In the genomic region with DNA sequence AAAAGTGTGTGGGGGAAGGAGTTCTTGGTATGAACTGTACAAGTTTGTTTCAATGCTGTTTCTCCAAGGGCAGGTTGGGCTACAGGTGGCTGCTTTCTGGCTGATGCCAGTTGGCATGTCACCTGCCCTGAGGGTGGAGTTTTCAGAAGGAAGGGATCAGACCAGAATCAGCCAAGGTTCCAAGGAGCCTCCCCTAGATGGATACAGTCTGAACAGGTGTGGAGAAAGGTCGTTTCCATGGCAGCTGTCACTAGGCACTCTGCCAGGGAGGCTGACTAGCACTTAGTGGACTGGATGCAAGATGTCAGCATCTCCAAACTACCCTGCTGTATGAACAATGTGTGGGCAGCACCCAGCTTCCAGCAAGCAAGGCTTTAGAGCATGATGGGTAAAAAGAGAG, we compare ENCODE assay signal across 17 cellular contexts.
DNase-seq lines count a peak whose midpoint lies in the region; ATAC-seq and TF ChIP-seq lines count a peak whose summit lies in the region.
"Had no signal": no experiment of that assay in that cellular context is flagged by ENCODE, and none has a peak within 500 bp of the region (broad histone marks: within the 10 kb centered on the region; RNA-seq: fewer than 3 reads in every experiment).

No MANE protein-coding gene starts in this region.

- H3K36me3 ChIP-seq in tibial artery: no peaks in the 10 kb centered on the region
- H3K36me3 ChIP-seq: BLaER1 treated with 17β-estradiol and CSF1 and Interleukin-3, amounts not matched to agents 10 nM and 100 nM; HAP-1 had no signal

- H3K4me3 ChIP-seq in tibial artery: no peak overlapping the region
- H3K4me3 ChIP-seq: BLaER1 treated with 17β-estradiol and CSF1 and Interleukin-3, amounts not matched to agents 10 nM and 100 nM; GM12878; HAP-1 had no signal

- intact Hi-C loops in left colon (cut with DNase I, micrococcal nuclease): no loop called here
- intact Hi-C loops in tibial artery (cut with DNase I; ENCODE audit: low total_unique reads): no loop called here

- H3K27ac ChIP-seq in tibial artery: no peak overlapping the region
- H3K27ac ChIP-seq: BLaER1 treated with 17β-estradiol and CSF1 and Interleukin-3, amounts not matched to agents 10 nM and 100 nM; foreskin keratinocyte; RWPE1 had no signal

- DNase-seq in DMS79 treated with DMSO at 0.1 percent for 48 hours (lab: John Stamatoyannopoulos, UW) (peak; percentile 12), LHCN-M2 (ENCODE audit: low read depth) (peak; percentile 5), NCI-H748 treated with DMSO at 0.1 percent for 48 hours (lab: John Stamatoyannopoulos, UW) (peak; percentile 84), left colon (peak in 1 of 2 donors; percentile 27), tibial artery (no peak)
- DNase-seq in central memory CD4-positive, alpha-beta T cell: no peak
- DNase-seq in activated CD4-positive, alpha-beta T cell treated with anti-CD3 and anti-CD28 coated beads, Interleukin-2, amount 50 U/mL, for 4 hours: no peak
- DNase-seq: activated CD4-positive, CD25-positive, alpha-beta regulatory T cell; activated CD8-positive, alpha-beta memory T cell treated with anti-CD3 and anti-CD28 coated beads, Interleukin-2, amount 50 U/mL, for 4 hours; activated gamma-delta T cell treated with Interleukin-2 at 50 U/mL for 16 hours; foreskin keratinocyte; NCI-H526; retina had no signal

- no peaks in the 10 kb centered on the region for H3K27me3 ChIP-seq in tibial artery
- H3K27me3 ChIP-seq: BLaER1 treated with 17β-estradiol and CSF1 and Interleukin-3, amounts not matched to agents 10 nM and 100 nM; foreskin keratinocyte had no signal

- H3K4me1 ChIP-seq in tibial artery: no peaks in the 10 kb centered on the region
- H3K4me1 ChIP-seq: foreskin keratinocyte had no signal

- peak; percentile 50 for ATAC-seq in left colon
- ATAC-seq: foreskin keratinocyte had no signal

- no peak for TF ChIP-seq CTCF in tibial artery (IDR thresholded peaks at IDR 0.05)

- H3K9me3 ChIP-seq in tibial artery: no peaks in the 10 kb centered on the region
- H3K9me3 ChIP-seq: HAP-1 had no signal

Comparison
In these comparisons a context has a peak if more than half of its experiments do, and no peak if none do; other contexts are left out.
1. DNase-seq: peak in DMS79 treated with DMSO at 0.1 percent for 48 hours (single experiment), LHCN-M2 (single experiment) and NCI-H748 treated with DMSO at 0.1 percent for 48 hours (single experiment); none in central memory CD4-positive, alpha-beta T cell (single experiment), activated CD4-positive, alpha-beta T cell treated with anti-CD3 and anti-CD28 coated beads, Interleukin-2, amount 50 U/mL, for 4 hours (0 of 2) and tibial artery (0 of 2).